Comparison of ENCODE assay signal across 8 cellular contexts in genomic region chr1:235971571-235972315, GRCh38.
DNase-seq lines count a peak whose midpoint lies in the region; ATAC-seq and TF ChIP-seq lines count a peak whose summit lies in the region.

No MANE protein-coding gene starts in this region.

- peak overlapping the region; percentile 89 for H3K27ac ChIP-seq in upper lobe of right lung

- H3K4me3 ChIP-seq in GM12875 (ENCODE audit: low read depth, low read length): peak overlapping the region; percentile 32
- H3K4me3 ChIP-seq in upper lobe of right lung: peak overlapping the region; percentile 45

- H3K36me3 ChIP-seq in upper lobe of right lung: no peaks in the 10 kb centered on the region

- intact Hi-C loops in left cardiac atrium (cut with DNase I): loop anchor here in 1 of 2 donors (5.0 kb wide), 2 partner anchors 104 to 459 kb away; partner anchors contain the start of gene LYST
- intact Hi-C loops in posterior vena cava (cut with DNase I): loop anchor here in 1 of 2 donors (10.0 kb wide), 1 partner anchor 107 kb away; the partner anchor contains the start of gene LYST
- intact Hi-C loops in upper lobe of right lung (cut with DNase I): no loop called here

- no peaks in the 10 kb centered on the region for H3K27me3 ChIP-seq in upper lobe of right lung

- peaks cover 24% of the 10 kb centered on the region for H3K4me1 ChIP-seq in upper lobe of right lung

- TF ChIP-seq CTCF in GM12875 (IDR thresholded peaks at IDR 0.05; ENCODE audit: borderline replicate concordance, insufficient read depth, low read depth, low read length): peak; percentile 75
- TF ChIP-seq CTCF in upper lobe of right lung (IDR thresholded peaks at IDR 0.05): peak; percentile 78

- ATAC-seq in HG02678 (IDR thresholded peaks at IDR 0.05; ENCODE audit: unreplicated experiment): peak; percentile 94
- ATAC-seq in left cardiac atrium: peak; percentile 94 to 97
- peak; percentile 99 for ATAC-seq in upper lobe of right lung

- no peaks in the 10 kb centered on the region for H3K9me3 ChIP-seq in upper lobe of right lung

- DNase-seq in NCI-H128 (lab: John Stamatoyannopoulos, UW; ENCODE audit: unreplicated experiment): peak; percentile 86
- peak; percentile 75 for DNase-seq in SW480 (ENCODE audit: low spot score)
- peak; percentile 84 for DNase-seq in amniotic epithelial cell (ENCODE audit: low read depth)
- DNase-seq in left cardiac atrium: peak; percentile 93
- peak; percentile 98 for DNase-seq in posterior vena cava (ENCODE audit: low spot score)
- DNase-seq in upper lobe of right lung: peak; percentile 92

Comparison
In these comparisons a context has a peak if more than half of its experiments do, and no peak if none do; other contexts are left out.
1. Peak in every context shown above with its lines: DNase-seq, ATAC-seq, H3K4me3 ChIP-seq and H3K27ac ChIP-seq.